Comparison of ENCODE assay signal across 18 cellular contexts in the genomic region with DNA sequence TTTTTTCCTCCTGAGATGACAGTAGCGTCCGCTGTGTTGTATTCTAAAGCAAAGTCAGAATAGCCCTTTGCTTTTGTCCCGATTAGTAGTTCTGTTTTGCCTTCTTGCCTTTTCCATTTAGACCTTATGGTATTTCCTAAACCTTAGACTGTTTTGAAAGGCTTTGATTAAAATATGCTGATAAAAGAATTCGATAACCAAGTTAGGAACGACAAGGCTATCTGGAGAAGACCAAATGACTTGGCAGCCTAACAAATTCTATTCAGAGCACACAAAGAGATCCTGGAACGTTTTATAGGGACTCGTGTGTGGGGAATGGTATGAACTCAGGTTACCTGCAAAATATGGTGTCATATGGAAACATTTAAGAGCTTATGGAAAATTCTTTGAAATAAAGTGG. TPM values are rescaled to one million over a fixed set of nuclear protein-coding genes. Genes with fewer than 3 reads are reported as not detected.
DNase-seq lines count a peak whose midpoint lies in the region; ATAC-seq and TF ChIP-seq lines count a peak whose summit lies in the region.
"Had no signal": no experiment of that assay in that cellular context is flagged by ENCODE, and none has a peak within 500 bp of the region (broad histone marks: within the 10 kb centered on the region; RNA-seq: fewer than 3 reads in every experiment).

No MANE protein-coding gene starts in this region.

- no peaks in the 10 kb centered on the region for H3K9me3 Mint-ChIP-seq in activated T-cell treated with anti-CD3 and anti-CD28 coated beads, Interleukin-2, amount 50 U/mL, for 72 hours
- H3K9me3 Mint-ChIP-seq in progenitor cell of endocrine pancreas (ENCODE audit: low read depth), result no peaks in the 10 kb centered on the region
- H3K9me3 Mint-ChIP-seq: activated T-cell treated with anti-CD3 and anti-CD28 coated beads, Interleukin-2, amount 50 U/mL, for 24 hours; stimulated activated memory B cell treated with anti-CD40 and anti-IgM and Interleukin-4, amounts not matched to agents 10 μg/mL and 1 μg/mL and 100 μg/mL, for 72 hours had no signal

- H3K27me3 ChIP-seq in layer of hippocampus (ENCODE audit: control insufficient read depth, insufficient read depth, low read length) (no peaks in the 10 kb centered on the region), thyroid gland (no peaks in the 10 kb centered on the region)
- H3K27me3 ChIP-seq: colonic mucosa, upper lobe of right lung had no signal

- no peak for DNase-seq in activated T-cell treated with anti-CD3 and anti-CD28 coated beads, Interleukin-2, amount 50 U/mL, for 72 hours
- DNase-seq in activated T-cell treated with anti-CD3 and anti-CD28 coated beads, Interleukin-2, amount 50 U/mL, for 48 hours, result no peak
- DNase-seq in caudate nucleus (lab: John Stamatoyannopoulos, UW), result peak in 1 of 61 donors; percentile 55
- no peak for DNase-seq in thyroid gland
- no peak for DNase-seq in cortex of kidney (lab: John Stamatoyannopoulos, UW)
- DNase-seq in progenitor cell of endocrine pancreas (ENCODE audit: low spot score, unreplicated experiment), result no peak
- DNase-seq in activated CD4-positive, CD25-positive, alpha-beta regulatory T cell (lab: John Stamatoyannopoulos, UW), result no peak
- DNase-seq: activated CD4-positive, alpha-beta T cell treated with anti-CD3 and anti-CD28 coated beads, Interleukin-2, amount 50 U/mL, for 4 hours; activated T-cell treated with anti-CD3 and anti-CD28 coated beads, Interleukin-2, amount 50 U/mL, for 24 hours; colonic mucosa; kidney; mucosa of descending colon; NCI-H524 treated with DMSO at 0.1 percent for 48 hours; stimulated activated CD4-positive, alpha-beta T cell treated with anti-CD3 and anti-CD28 coated beads, Interleukin-12 subunit alpha, Interleukin-12 subunit beta, amount 100 ng/mL, for 4 hours; upper lobe of right lung had no signal

- peak overlapping the region; percentile 78 for H3K27ac ChIP-seq in caudate nucleus (ENCODE audit: low read depth, low read length)
- peak overlapping the region; percentile 84 for H3K27ac ChIP-seq in layer of hippocampus (ENCODE audit: low read depth, low read length)
- H3K27ac ChIP-seq in thyroid gland, result peak overlapping the region; percentile 51 to 64 (median 54)
- H3K27ac ChIP-seq: colonic mucosa, upper lobe of right lung had no signal

- H3K4me3 ChIP-seq in thyroid gland (replicated peaks in 1 of 3), result no peak overlapping the region
- H3K4me3 ChIP-seq: colonic mucosa, mucosa of descending colon, upper lobe of right lung had no signal

- peaks cover 47 to 57% of the 10 kb centered on the region in 2 donors for H3K4me1 ChIP-seq in thyroid gland

- no peak overlapping the region for H3K4me3 Mint-ChIP-seq in activated T-cell treated with anti-CD3 and anti-CD28 coated beads, Interleukin-2, amount 50 U/mL, for 72 hours
- H3K4me3 Mint-ChIP-seq in progenitor cell of endocrine pancreas (ENCODE audit: low read depth), result no peak overlapping the region
- H3K4me3 Mint-ChIP-seq: activated T-cell treated with anti-CD3 and anti-CD28 coated beads, Interleukin-2, amount 50 U/mL, for 24 hours; stimulated activated memory B cell treated with anti-CD40 and anti-IgM and Interleukin-4, amounts not matched to agents 10 μg/mL and 1 μg/mL and 100 μg/mL, for 72 hours had no signal

- TF ChIP-seq CTCF in thyroid gland (IDR thresholded peaks at IDR 0.05) (no peak), progenitor cell of endocrine pancreas (IDR thresholded peaks at IDR 0.05; ENCODE audit: unreplicated experiment) (no peak)

- ATAC-seq in activated T-cell treated with anti-CD3 and anti-CD28 coated beads, Interleukin-2, amount 50 U/mL, for 72 hours (replicated peaks in 1 of 2), result no peak
- ATAC-seq: esophagus mucosa; mucosa of descending colon; stimulated activated memory B cell treated with anti-CD40 and anti-IgM and Interleukin-4, amounts not matched to agents 10 μg/mL and 1 μg/mL and 100 μg/mL, for 72 hours; upper lobe of right lung had no signal

- peaks cover 4% of the 10 kb centered on the region for H3K27me3 Mint-ChIP-seq in activated T-cell treated with anti-CD3 and anti-CD28 coated beads, Interleukin-2, amount 50 U/mL, for 72 hours (ENCODE audit: low read depth)
- peaks cover 67% of the 10 kb centered on the region for H3K27me3 Mint-ChIP-seq in progenitor cell of endocrine pancreas
- H3K27me3 Mint-ChIP-seq: activated T-cell treated with anti-CD3 and anti-CD28 coated beads, Interleukin-2, amount 50 U/mL, for 24 hours had no signal

- whole genome bisulfite sequencing in thyroid gland, 2 donors, result 51 to 52% methylated on average over 7 of the region's 7 CpGs

- H3K27ac Mint-ChIP-seq in activated T-cell treated with anti-CD3 and anti-CD28 coated beads, Interleukin-2, amount 50 U/mL, for 72 hours, result peak overlapping the region; percentile 50
- H3K27ac Mint-ChIP-seq in progenitor cell of endocrine pancreas, result no peak overlapping the region
- H3K27ac Mint-ChIP-seq: activated T-cell treated with anti-CD3 and anti-CD28 coated beads, Interleukin-2, amount 50 U/mL, for 24 hours; stimulated activated memory B cell treated with anti-CD40 and anti-IgM and Interleukin-4, amounts not matched to agents 10 μg/mL and 1 μg/mL and 100 μg/mL, for 72 hours had no signal

- H3K36me3 ChIP-seq in thyroid gland, result no peaks in the 10 kb centered on the region
- H3K36me3 ChIP-seq: colonic mucosa, upper lobe of right lung had no signal

- intact Hi-C loops in thyroid gland (cut with DNase I), result no loop called here

- no peak for TF ChIP-seq POLR2A in thyroid gland (IDR thresholded peaks at IDR 0.05)

- H3K36me3 Mint-ChIP-seq in activated T-cell treated with anti-CD3 and anti-CD28 coated beads, Interleukin-2, amount 50 U/mL, for 72 hours (ENCODE audit: insufficient read depth in 2 of 2), result no peaks in the 10 kb centered on the region
- no peaks in the 10 kb centered on the region for H3K36me3 Mint-ChIP-seq in progenitor cell of endocrine pancreas (ENCODE audit: insufficient read depth)
- H3K36me3 Mint-ChIP-seq: stimulated activated memory B cell treated with anti-CD40 and anti-IgM and Interleukin-4, amounts not matched to agents 10 μg/mL and 1 μg/mL and 100 μg/mL, for 72 hours had no signal

- H3K4me1 Mint-ChIP-seq in activated T-cell treated with anti-CD3 and anti-CD28 coated beads, Interleukin-2, amount 50 U/mL, for 72 hours (ENCODE audit: low read depth), result no peaks in the 10 kb centered on the region
- H3K4me1 Mint-ChIP-seq in progenitor cell of endocrine pancreas (ENCODE audit: low read depth), result no peaks in the 10 kb centered on the region
- H3K4me1 Mint-ChIP-seq: stimulated activated memory B cell treated with anti-CD40 and anti-IgM and Interleukin-4, amounts not matched to agents 10 μg/mL and 1 μg/mL and 100 μg/mL, for 72 hours had no signal

- H3K9me3 ChIP-seq in thyroid gland, result no peaks in the 10 kb centered on the region
- H3K9me3 ChIP-seq: colonic mucosa, mucosa of descending colon, upper lobe of right lung had no signal

RNA-seq across cellular contexts. Expression of gene NFIA, which starts 42.9 kb away (rescaled TPM):
- 10 to 100 TPM; 17.3 to 27.3 TPM for total RNA-seq in activated T-cell treated with anti-CD3 and anti-CD28 coated beads, Interleukin-2, amount 50 U/mL, for 72 hours
- total RNA-seq in thyroid gland (100 to 1,000 TPM; 105 to 149 (median 118) TPM), progenitor cell of endocrine pancreas (1.2 and 3.9 TPM in 2 replicates)
